ENCODE assay signal across 36 cellular contexts in genomic region chr1:160004427-160004826, GRCh38. TPM values are rescaled to one million over a fixed set of nuclear protein-coding genes. Genes with fewer than 3 reads are reported as not detected.
"Had no signal": no experiment of that assay in that cellular context is flagged by ENCODE, and none has a peak within 500 bp of the region (broad histone marks: within the 10 kb centered on the region; RNA-seq: fewer than 3 reads in every experiment).

No MANE protein-coding gene starts in this region.

- H3K27me3 ChIP-seq: colonic mucosa, foreskin keratinocyte, sigmoid colon, spleen, tibial nerve, upper lobe of left lung had no signal

- H3K4me1 Mint-ChIP-seq: endodermal cell; memory B cell; naive B cell; nephron; neural progenitor cell; stimulated activated naive B cell treated with anti-CD40 and anti-IgM and Interleukin-4, amounts not matched to agents 10 μg/mL and 1 μg/mL and 100 μg/mL, for 72 hours had no signal

- H3K27me3 Mint-ChIP-seq: dendritic cell treated with granulocyte-macrophage colony-stimulating factor and Interleukin-4, amounts not matched to agents 40 ng/mL and 50 ng/mL, for 4 days had no signal

- ATAC-seq: gastroesophageal sphincter; heart left ventricle; left ventricle myocardium superior; psoas muscle; right cardiac atrium; stimulated activated naive B cell treated with anti-CD40 and anti-IgM and Interleukin-4, amounts not matched to agents 10 μg/mL and 1 μg/mL and 100 μg/mL, for 72 hours had no signal

- FAIRE-seq: islet of Langerhans, urothelium cell line had no signal

- H3K4me3 Mint-ChIP-seq: dendritic cell treated with granulocyte-macrophage colony-stimulating factor and Interleukin-4, amounts not matched to agents 40 ng/mL and 50 ng/mL, for 4 days; endodermal cell; memory B cell; nephron; neural progenitor cell; stimulated activated naive B cell treated with anti-CD40 and anti-IgM and Interleukin-4, amounts not matched to agents 10 μg/mL and 1 μg/mL and 100 μg/mL, for 72 hours; stimulated activated naive CD8-positive, alpha-beta T cell treated with anti-CD3 and anti-CD28 coated beads, Interleukin-15, Interleukin-2, amounts not matched to agents 100 ng/mL and 50 ng/mL, for 24 hours had no signal

- H3K36me3 Mint-ChIP-seq: memory B cell; naive B cell; neural progenitor cell; stimulated activated naive B cell treated with anti-CD40 and anti-IgM and Interleukin-4, amounts not matched to agents 10 μg/mL and 1 μg/mL and 100 μg/mL, for 72 hours had no signal

- DNase-seq: colonic mucosa; effector CD8-positive, alpha-beta T cell; endodermal cell; heart left ventricle; hippocampal formation; kidney glomerular epithelial cell; left ventricle myocardium superior; lower lobe of right lung; naive B cell; nucleus accumbens; psoas muscle; right cardiac atrium; sigmoid colon; spleen; stimulated activated CD4-positive, alpha-beta T cell treated with anti-CD3 and anti-CD28 coated beads, Interleukin-4, amount 100 ng/mL, for 4 hours; stimulated activated naive B cell treated with anti-CD40 and anti-IgM and Interleukin-4, amounts not matched to agents 10 μg/mL and 1 μg/mL and 100 μg/mL, for 72 hours; upper lobe of left lung had no signal

- H3K27ac ChIP-seq: colonic mucosa, esophagus muscularis mucosa, foreskin keratinocyte, gastroesophageal sphincter, heart left ventricle, lower lobe of right lung, neural progenitor cell, psoas muscle, sigmoid colon, spleen, thoracic aorta, tibial nerve, upper lobe of left lung had no signal

- H3K27ac Mint-ChIP-seq: dendritic cell treated with granulocyte-macrophage colony-stimulating factor and Interleukin-4, amounts not matched to agents 40 ng/mL and 50 ng/mL, for 4 days; endodermal cell; memory B cell; naive B cell; nephron; neural progenitor cell; stimulated activated naive B cell treated with anti-CD40 and anti-IgM and Interleukin-4, amounts not matched to agents 10 μg/mL and 1 μg/mL and 100 μg/mL, for 72 hours; stimulated activated naive CD8-positive, alpha-beta T cell treated with anti-CD3 and anti-CD28 coated beads, Interleukin-15, Interleukin-2, amounts not matched to agents 100 ng/mL and 50 ng/mL, for 24 hours had no signal

- H3K9me3 Mint-ChIP-seq: dendritic cell treated with granulocyte-macrophage colony-stimulating factor and Interleukin-4, amounts not matched to agents 40 ng/mL and 50 ng/mL, for 4 days; endodermal cell; memory B cell; nephron; neural progenitor cell; stimulated activated naive B cell treated with anti-CD40 and anti-IgM and Interleukin-4, amounts not matched to agents 10 μg/mL and 1 μg/mL and 100 μg/mL, for 72 hours; stimulated activated naive CD8-positive, alpha-beta T cell treated with anti-CD3 and anti-CD28 coated beads, Interleukin-15, Interleukin-2, amounts not matched to agents 100 ng/mL and 50 ng/mL, for 24 hours had no signal

- H3K4me1 ChIP-seq: colonic mucosa, esophagus muscularis mucosa, gastroesophageal sphincter, heart left ventricle, lower lobe of right lung, neural progenitor cell, psoas muscle, sigmoid colon, tibial nerve, upper lobe of left lung had no signal

- H3K4me3 ChIP-seq: colonic mucosa, esophagus muscularis mucosa, gastroesophageal sphincter, heart left ventricle, lower lobe of right lung, neural progenitor cell, psoas muscle, sigmoid colon, spleen, thoracic aorta, tibial nerve, upper lobe of left lung had no signal

- H3K36me3 ChIP-seq: colonic mucosa, esophagus muscularis mucosa, gastroesophageal sphincter, heart left ventricle, lower lobe of right lung, neural progenitor cell, sigmoid colon, spleen, thoracic aorta, tibial nerve, upper lobe of left lung had no signal

- H3K9me3 ChIP-seq: colonic mucosa, esophagus muscularis mucosa, gastroesophageal sphincter, heart left ventricle, lower lobe of right lung, psoas muscle, sigmoid colon, spleen, thoracic aorta, tibial nerve, upper lobe of left lung had no signal

RNA-seq across cellular contexts. Expression of gene SLAMF9, which starts 50.4 kb away (rescaled TPM):
- total RNA-seq: chondrocyte, colonic mucosa, endodermal cell, epithelial cell of proximal tubule, esophagus muscularis mucosa, fibroblast of lung, gastroesophageal sphincter, left ventricle myocardium superior, lower lobe of right lung, osteocyte, psoas muscle, renal cortical epithelial cell, right cardiac atrium, sigmoid colon, skeletal muscle tissue, thoracic aorta, tibial nerve had no signal
- polyA plus RNA-seq: fibroblast of lung, psoas muscle, right cardiac atrium had no signal

RNA-seq across cellular contexts. Expression of gene IGSF9, which starts 59.0 kb away (rescaled TPM):
- total RNA-seq: chondrocyte, mononuclear cell, osteocyte, psoas muscle, renal cortical epithelial cell had no signal
- polyA plus RNA-seq: fibroblast of lung had no signal
